Comparison of ENCODE assay signal across 20 cellular contexts in the genomic region with DNA sequence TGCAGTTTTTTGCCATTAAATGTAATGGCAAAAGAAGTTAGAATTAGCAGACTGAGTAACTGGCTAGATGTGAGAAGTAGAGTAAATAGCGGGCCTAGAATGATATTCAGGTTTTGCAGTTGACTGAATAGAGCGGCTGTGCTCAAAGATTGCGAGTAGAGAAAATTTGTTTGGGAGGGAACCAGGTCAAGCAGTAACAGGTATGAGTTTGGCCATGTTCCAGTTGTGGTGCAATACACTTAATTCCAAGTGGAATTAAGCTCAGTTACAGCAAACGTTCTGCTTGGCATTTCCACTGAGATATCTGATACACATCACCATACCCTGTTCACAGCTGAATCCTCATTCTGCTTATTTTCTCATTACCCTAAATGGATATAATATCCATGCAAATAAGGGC.
"Had no signal": no experiment of that assay in that cellular context is flagged by ENCODE, and none has a peak within 500 bp of the region (broad histone marks: within the 10 kb centered on the region; RNA-seq: fewer than 3 reads in every experiment).

No MANE protein-coding gene starts in this region.

- H3K9me3 ChIP-seq: ascending aorta, esophagus squamous epithelium, neutrophil, pancreas, suprapubic skin, upper lobe of left lung had no signal

- ATAC-seq: activated CD4-positive, CD25-positive, alpha-beta regulatory T cell treated with anti-CD3 and anti-CD28 coated beads, Interleukin-2, amount 50 U/mL, for 24 hours; activated CD8-positive, alpha-beta T cell treated with anti-CD3 and anti-CD28 coated beads, Interleukin-2, amount 10 ng/mL, durations not matched to agents 7 days and 5 days; left colon; natural killer cell treated with Interleukin-12 subunit alpha and Interleukin-12 subunit beta and Interleukin-15 and Interleukin-18, amount 100 ng/mL, for 72 hours; pancreas; sciatic nerve; stimulated activated naive CD8-positive, alpha-beta T cell treated with anti-CD3 and anti-CD28 coated beads, Interleukin-15, amount 100 ng/mL, for 72 hours had no signal

- H3K9me3 Mint-ChIP-seq: activated CD4-positive, alpha-beta T cell treated with anti-CD3 and anti-CD28 coated beads, Interleukin-2, amount 10 ng/mL, durations not matched to agents 7 days and 5 days; natural killer cell treated with Interleukin-12 subunit alpha and Interleukin-12 subunit beta and Interleukin-15 and Interleukin-18, amount 100 ng/mL, for 72 hours; stimulated activated naive CD8-positive, alpha-beta T cell treated with anti-CD3 and anti-CD28 coated beads, Interleukin-15, amount 100 ng/mL, for 72 hours had no signal

- H3K27me3 Mint-ChIP-seq: activated CD4-positive, alpha-beta T cell treated with anti-CD3 and anti-CD28 coated beads, Interleukin-2, amount 10 ng/mL, durations not matched to agents 7 days and 5 days; activated naive CD4-positive, alpha-beta T cell treated with anti-CD3 and anti-CD28 coated beads, Interleukin-2, amount 50 U/mL, for 24 hours; natural killer cell treated with Interleukin-12 subunit alpha and Interleukin-12 subunit beta and Interleukin-15 and Interleukin-18, amount 100 ng/mL, for 72 hours; stimulated activated naive CD8-positive, alpha-beta T cell treated with anti-CD3 and anti-CD28 coated beads, Interleukin-15, amount 100 ng/mL, for 72 hours had no signal

- H3K4me3 ChIP-seq: ascending aorta, esophagus squamous epithelium, pancreas, smooth muscle cell, suprapubic skin, upper lobe of left lung had no signal

- H3K36me3 ChIP-seq: ascending aorta, esophagus squamous epithelium, neutrophil, pancreas, suprapubic skin, upper lobe of left lung had no signal

- H3K27me3 ChIP-seq: ascending aorta, esophagus squamous epithelium, neutrophil, pancreas, suprapubic skin, upper lobe of left lung had no signal

- H3K4me3 Mint-ChIP-seq: activated CD4-positive, alpha-beta T cell treated with anti-CD3 and anti-CD28 coated beads, Interleukin-2, amount 10 ng/mL, durations not matched to agents 7 days and 5 days; activated CD8-positive, alpha-beta T cell treated with anti-CD3 and anti-CD28 coated beads, Interleukin-2, amount 10 ng/mL, durations not matched to agents 7 days and 5 days; activated naive CD4-positive, alpha-beta T cell treated with anti-CD3 and anti-CD28 coated beads, Interleukin-2, amount 50 U/mL, for 24 hours; mesothelial cell of epicardium; natural killer cell treated with Interleukin-12 subunit alpha and Interleukin-12 subunit beta and Interleukin-15 and Interleukin-18, amount 100 ng/mL, for 72 hours; stimulated activated naive CD8-positive, alpha-beta T cell treated with anti-CD3 and anti-CD28 coated beads, Interleukin-15, amount 100 ng/mL, for 72 hours had no signal

- H3K27ac ChIP-seq: ascending aorta, esophagus squamous epithelium, neutrophil, pancreas, suprapubic skin, upper lobe of left lung had no signal

- H3K4me1 Mint-ChIP-seq: activated CD4-positive, alpha-beta T cell treated with anti-CD3 and anti-CD28 coated beads, Interleukin-2, amount 10 ng/mL, durations not matched to agents 7 days and 5 days; activated naive CD4-positive, alpha-beta T cell treated with anti-CD3 and anti-CD28 coated beads, Interleukin-2, amount 50 U/mL, for 24 hours; mesothelial cell of epicardium; stimulated activated naive CD8-positive, alpha-beta T cell treated with anti-CD3 and anti-CD28 coated beads, Interleukin-15, amount 100 ng/mL, for 72 hours had no signal

- H3K27ac Mint-ChIP-seq: activated CD4-positive, alpha-beta T cell treated with anti-CD3 and anti-CD28 coated beads, Interleukin-2, amount 10 ng/mL, durations not matched to agents 7 days and 5 days; activated CD8-positive, alpha-beta T cell treated with anti-CD3 and anti-CD28 coated beads, Interleukin-2, amount 10 ng/mL, durations not matched to agents 7 days and 5 days; activated naive CD4-positive, alpha-beta T cell treated with anti-CD3 and anti-CD28 coated beads, Interleukin-2, amount 50 U/mL, for 24 hours; mesothelial cell of epicardium; natural killer cell treated with Interleukin-12 subunit alpha and Interleukin-12 subunit beta and Interleukin-15 and Interleukin-18, amount 100 ng/mL, for 72 hours; stimulated activated naive CD8-positive, alpha-beta T cell treated with anti-CD3 and anti-CD28 coated beads, Interleukin-15, amount 100 ng/mL, for 72 hours had no signal

- H3K36me3 Mint-ChIP-seq: activated naive CD4-positive, alpha-beta T cell treated with anti-CD3 and anti-CD28 coated beads, Interleukin-2, amount 50 U/mL, for 24 hours; mesothelial cell of epicardium; natural killer cell treated with Interleukin-12 subunit alpha and Interleukin-12 subunit beta and Interleukin-15 and Interleukin-18, amount 100 ng/mL, for 72 hours had no signal

- H3K4me2 ChIP-seq: smooth muscle cell had no signal

- H3K4me1 ChIP-seq: ascending aorta, pancreas, suprapubic skin, upper lobe of left lung had no signal

- DNase-seq: activated CD4-positive, alpha-beta T cell treated with anti-CD3 and anti-CD28 coated beads, Interleukin-2, amount 10 ng/mL, durations not matched to agents 7 days and 5 days; activated CD8-positive, alpha-beta T cell treated with anti-CD3 and anti-CD28 coated beads, Interleukin-2, amount 10 ng/mL, durations not matched to agents 7 days and 5 days; activated gamma-delta T cell; activated T-cell treated with anti-CD3 and anti-CD28 coated beads, Interleukin-2, amount 50 U/mL, for 48 hours; effector CD4-positive, alpha-beta T cell; esophagus squamous epithelium; left colon; pancreas; stimulated activated CD4-positive, alpha-beta T cell treated with anti-CD3 and anti-CD28 coated beads, Interleukin-4, amount 100 ng/mL, for 1 hour; stimulated activated naive CD8-positive, alpha-beta T cell treated with anti-CD3 and anti-CD28 coated beads, Interleukin-15, amount 100 ng/mL, for 72 hours had no signal
